In genomic region chr2:190948671-190949070, GRCh38 we compare ENCODE assay signal across 10 cellular contexts.
DNase-seq lines count a peak whose midpoint lies in the region; ATAC-seq and TF ChIP-seq lines count a peak whose summit lies in the region.
"Had no signal": no experiment of that assay in that cellular context is flagged by ENCODE, and none has a peak within 500 bp of the region (broad histone marks: within the 10 kb centered on the region; RNA-seq: fewer than 3 reads in every experiment).

No MANE protein-coding gene starts in this region.

- H3K4me1 ChIP-seq in parathyroid adenoma (peaks cover 36% of the 10 kb centered on the region), ovary (ENCODE audit: insufficient read depth) (peaks cover 9% of the 10 kb centered on the region)

- H3K27ac ChIP-seq in parathyroid adenoma (peak overlapping the region; percentile 94), ovary (peak overlapping the region in 1 of 2 donors; percentile 15)

- H3K9ac ChIP-seq in parathyroid adenoma, result no peak overlapping the region

- no peaks in the 10 kb centered on the region for H3K27me3 ChIP-seq in parathyroid adenoma (ENCODE audit: control insufficient read depth, insufficient read depth, low read length)
- H3K27me3 ChIP-seq in ovary, result no peaks in the 10 kb centered on the region

- no peaks in the 10 kb centered on the region for H3K36me3 ChIP-seq in parathyroid adenoma (ENCODE audit: control insufficient read depth, insufficient read depth, low read length)
- no peaks in the 10 kb centered on the region for H3K36me3 ChIP-seq in ovary

- intact Hi-C loops in ovary (cut with DNase I), result loop anchor here in 1 of 4 donors (10.0 kb wide), 1 partner anchor 64 kb away; the partner anchor contains the start of gene GLS

- H3K4me2 ChIP-seq in parathyroid adenoma (ENCODE audit: low read length), result peak overlapping the region; percentile 65

- H3K27ac Mint-ChIP-seq in T-helper 17 cell, result no peak overlapping the region

- peak; percentile 34 for ATAC-seq in GM18907 (IDR thresholded peaks at IDR 0.05; ENCODE audit: unreplicated experiment)
- ATAC-seq in esophagus mucosa, result peak; percentile 17
- ATAC-seq in GM21576 (IDR thresholded peaks at IDR 0.05; ENCODE audit: unreplicated experiment), result no peak
- ATAC-seq in T-helper 17 cell, result no peak

- no peak overlapping the region for H3K4me3 Mint-ChIP-seq in T-helper 17 cell

- no peaks in the 10 kb centered on the region for H3K27me3 Mint-ChIP-seq in T-helper 17 cell

- DNase-seq in LoVo (ENCODE audit: low spot score), result peak; percentile 45
- no peak for DNase-seq in ovary
- DNase-seq in pons (ENCODE audit: low spot score), result no peak
- no peak for DNase-seq in T-helper 17 cell
- DNase-seq: activated effector memory CD4-positive, alpha-beta T cell treated with anti-CD3 and anti-CD28 coated beads, Interleukin-2, amount 50 U/mL, for 16 hours; T-helper 1 cell had no signal

- no peaks in the 10 kb centered on the region for H3K79me2 ChIP-seq in parathyroid adenoma

- H3K36me3 Mint-ChIP-seq in T-helper 17 cell (ENCODE audit: low read depth), result no peaks in the 10 kb centered on the region

- peaks cover 19% of the 10 kb centered on the region for H3K4me1 Mint-ChIP-seq in T-helper 17 cell

- TF ChIP-seq CTCF in parathyroid adenoma (IDR thresholded peaks at IDR 0.05) (no peak), ovary (IDR thresholded peaks at IDR 0.05) (no peak)

- H3K4me3 ChIP-seq in parathyroid adenoma (ENCODE audit: low read depth, low read length), result peak overlapping the region; percentile 42
- H3K4me3 ChIP-seq in ovary, result no peak overlapping the region

- 44 to 51% (median 47%) methylated on average over 2 of the region's 2 CpGs for WGBS in ovary, 3 donors

- H3K9me3 ChIP-seq in parathyroid adenoma (ENCODE audit: control insufficient read depth, low read length) (no peaks in the 10 kb centered on the region), ovary (no peaks in the 10 kb centered on the region), T-helper 17 cell (ENCODE audit: control insufficient read depth, low read length, poor library complexity, severe bottlenecking) (no peaks in the 10 kb centered on the region)

- peak overlapping the region; percentile 23 for H2AFZ ChIP-seq in parathyroid adenoma

- no peak for TF ChIP-seq EP300 in ovary (IDR thresholded peaks at IDR 0.05)

- no peak for TF ChIP-seq POLR2A in ovary (IDR thresholded peaks at IDR 0.05)

Comparison
In these comparisons a context has a peak if more than half of its experiments do, and no peak if none do; other contexts are left out.
1. ATAC-seq: peak in GM18907 (single experiment) and esophagus mucosa (single experiment); none in GM21576 (single experiment) and T-helper 17 cell (single experiment).